10 cellular contexts compared by ENCODE assay signal in the genomic region with DNA sequence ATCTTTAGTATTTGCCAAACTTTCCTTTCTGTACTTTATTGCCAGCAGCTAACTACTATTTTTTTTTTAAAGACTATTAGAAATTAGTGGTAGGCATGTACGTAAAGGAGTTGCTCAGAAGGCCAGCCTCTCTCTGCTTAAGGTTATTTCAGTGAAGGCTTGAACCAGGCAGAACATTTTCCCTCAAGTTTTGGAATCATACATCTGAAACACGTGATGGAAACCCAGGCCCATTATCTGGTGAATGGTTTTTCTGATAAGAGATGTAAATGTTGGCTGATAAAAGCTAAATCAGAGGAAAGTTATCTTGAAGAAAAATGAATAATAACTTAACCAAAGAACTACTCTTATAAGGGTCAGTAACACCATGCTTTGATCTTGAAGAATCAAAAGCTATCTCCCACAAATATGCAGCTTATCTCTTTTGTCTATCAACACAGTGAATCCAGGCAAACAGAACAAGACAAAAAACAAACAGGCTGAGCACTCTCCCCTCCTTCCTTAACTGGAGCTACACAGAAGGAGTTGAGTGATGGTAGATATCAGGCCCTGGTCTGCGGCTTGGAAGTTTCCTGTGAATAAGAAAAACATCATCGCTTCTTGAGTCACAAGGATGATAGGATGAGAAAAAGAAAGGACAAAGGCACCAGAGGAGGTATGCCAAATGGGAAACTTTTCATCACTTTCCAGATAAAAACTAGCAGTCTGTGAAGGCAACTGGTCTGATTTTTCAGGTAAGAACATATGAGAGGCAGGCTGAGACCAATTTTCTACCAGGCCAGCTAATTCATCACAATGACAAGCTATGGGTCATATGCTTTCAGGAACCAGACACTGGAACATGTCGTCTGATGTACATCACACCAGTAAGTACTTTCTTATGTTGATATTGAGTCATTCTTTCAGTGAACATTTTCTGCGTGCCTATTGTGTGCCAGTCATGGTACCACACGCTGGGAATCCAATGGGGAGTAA.
DNase-seq lines count a peak whose midpoint lies in the region; ATAC-seq, FAIRE-seq and TF ChIP-seq lines count a peak whose summit lies in the region.
"Had no signal": no experiment of that assay in that cellular context is flagged by ENCODE, and none has a peak within 500 bp of the region (broad histone marks: within the 10 kb centered on the region; RNA-seq: fewer than 3 reads in every experiment).

No MANE protein-coding gene starts in this region.

- intact Hi-C loops in uterus (cut with DNase I; ENCODE audit: low total_unique reads), result no loop called here

- H3K4me3 ChIP-seq in A549 (no peak overlapping the region), uterus (no peak overlapping the region)

- peak; percentile 39 to 72; a peak in 2 of 5 replicates for TF ChIP-seq EP300 in A549 (IDR thresholded peaks at IDR 0.05)

- TF ChIP-seq POLR2A in A549 (IDR thresholded peaks at IDR 0.05; ENCODE audit: low read length) (no peak), uterus (IDR thresholded peaks at IDR 0.05) (no peak)

- TF ChIP-seq RAD21 in A549 (conservative IDR thresholded peaks at IDR 0.05 in 1 of 2, IDR thresholded peaks at IDR 0.05 in 1 of 2), result peak in 1 of 2 experiments; percentile 12; a peak in 1 of 5 replicates

- no peaks in the 10 kb centered on the region for H3K27me3 ChIP-seq in uterus

- peak overlapping the region; percentile 73 to 78 for H3K27ac ChIP-seq in A549
- H3K27ac ChIP-seq in KOPT-K1 (ENCODE audit: low read depth, low read length, poor library complexity, severe bottlenecking), result peak overlapping the region; percentile 97
- H3K27ac ChIP-seq in uterus, result no peak overlapping the region
- H3K27ac ChIP-seq: parathyroid adenoma had no signal

- peak; percentile 7 for FAIRE-seq in A549 (lab: Jason Lieb, UNC)

- peak; percentile 92 to 95 for ATAC-seq in A549
- peak; percentile 86 to 88 for ATAC-seq in activated T-cell treated with anti-CD3 and anti-CD28 coated beads, Interleukin-2, amount 50 U/mL, for 4 hours
- no peak for ATAC-seq in GM19397 (IDR thresholded peaks at IDR 0.05; ENCODE audit: unreplicated experiment)

- POLR2A ChIA-PET in A549 (lab: Yijun Ruan, JAX), result interaction anchor here (1.1 to 1.8 kb wide), 4 partner anchors 11 to 92 kb away, joined by 3 to 14 read pairs (median 8); a partner anchor contains a TSS

- peaks cover 28% of the 10 kb centered on the region for H3K4me1 ChIP-seq in A549
- H3K4me1 ChIP-seq in uterus, result no peaks in the 10 kb centered on the region

- H3K4me2 ChIP-seq in A549, result peak overlapping the region; percentile 66

- peak overlapping the region; percentile 78 for H3K4me3 Mint-ChIP-seq in activated T-cell treated with anti-CD3 and anti-CD28 coated beads, Interleukin-2, amount 50 U/mL, for 4 hours

- H3K27me3 Mint-ChIP-seq in activated T-cell treated with anti-CD3 and anti-CD28 coated beads, Interleukin-2, amount 50 U/mL, for 4 hours (ENCODE audit: low read depth), result no peaks in the 10 kb centered on the region

- no peaks in the 10 kb centered on the region for H3K9me3 Mint-ChIP-seq in activated T-cell treated with anti-CD3 and anti-CD28 coated beads, Interleukin-2, amount 50 U/mL, for 4 hours

- DNase-seq in A549 (ENCODE audit: low read depth in 1 of 2, low spot score in 1 of 2), result peak in 1 of 2 experiments; percentile 77
- peak; percentile 39 for DNase-seq in activated T-cell treated with anti-CD3 and anti-CD28 coated beads, Interleukin-2, amount 50 U/mL, for 4 hours
- DNase-seq in iris pigment epithelial cell (ENCODE audit: low read depth), result peak; percentile 85
- DNase-seq in cerebellar nuclear complex (lab: John Stamatoyannopoulos, UW), result no peak
- no peak for DNase-seq in NCI-H345 treated with DMSO at 0.1 percent for 48 hours (lab: John Stamatoyannopoulos, UW; ENCODE audit: unreplicated experiment)
- DNase-seq in uterus, result no peak
- DNase-seq: DMS153 had no signal

- H3K9me3 ChIP-seq in A549, result no peaks in the 10 kb centered on the region
- no peaks in the 10 kb centered on the region for H3K9me3 ChIP-seq in KOPT-K1 (ENCODE audit: insufficient read depth, low read length, poor library complexity, severe bottlenecking)
- H3K9me3 ChIP-seq in uterus, result no peaks in the 10 kb centered on the region

- TF ChIP-seq CTCF in A549 (IDR thresholded peaks at IDR 0.05) (no peak), uterus (IDR thresholded peaks at IDR 0.05) (no peak)

- CTCF ChIA-PET in A549 (lab: Yijun Ruan, JAX), result interaction anchor here (1.1 to 2.6 kb wide), 10 partner anchors 10 to 181 kb away, joined by 3 to 11 read pairs (median 4); a partner anchor contains a TSS

- WGBS in A549 (ENCODE audit: missing lambda C conversion rate), result 18% methylated on average over 7 of the region's 7 CpGs

- H3K36me3 Mint-ChIP-seq in activated T-cell treated with anti-CD3 and anti-CD28 coated beads, Interleukin-2, amount 50 U/mL, for 4 hours (ENCODE audit: insufficient read depth), result no peaks in the 10 kb centered on the region

- H3K36me3 ChIP-seq in KOPT-K1 (ENCODE audit: insufficient read depth, low read length), result no peaks in the 10 kb centered on the region
- no peaks in the 10 kb centered on the region for H3K36me3 ChIP-seq in uterus

- H3K4me1 Mint-ChIP-seq in activated T-cell treated with anti-CD3 and anti-CD28 coated beads, Interleukin-2, amount 50 U/mL, for 4 hours (ENCODE audit: low read depth), result peaks cover 71% of the 10 kb centered on the region

TF ChIP-seq in A549, 52 proteins besides CTCF, POLR2A, EP300 and RAD21 (continues in another document):
- TF ChIP-seq PHF8 (IDR thresholded peaks at IDR 0.05; ENCODE audit: borderline replicate concordance, low read depth) (no peak), TFCP2L1 (CRISPR knock-in tag; IDR thresholded peaks at IDR 0.05) (no peak), RNF2 (IDR thresholded peaks at IDR 0.05; ENCODE audit: borderline replicate concordance, low read depth) (no peak), FOSB (CRISPR knock-in tag; IDR thresholded peaks at IDR 0.05) (no peak), NPAS2 (CRISPR knock-in tag; IDR thresholded peaks at IDR 0.05; ENCODE audit: borderline replicate concordance) (no peak), CEBPB (IDR thresholded peaks at IDR 0.05) (no peak), KDM5A (IDR thresholded peaks at IDR 0.05) (no peak), HOXA7 (CRISPR knock-in tag; IDR thresholded peaks at IDR 0.05) (no peak), GATA3 (IDR thresholded peaks at IDR 0.05; ENCODE audit: borderline replicate concordance) (peak; percentile 97), NFE2L2 (conservative IDR thresholded peaks at IDR 0.05; ENCODE audit: low read length) (no peak), KDM1A (IDR thresholded peaks at IDR 0.05; ENCODE audit: low read depth) (no peak), EHMT2 (IDR thresholded peaks at IDR 0.05; ENCODE audit: low read depth) (no peak), FOSL2 (IDR thresholded peaks at IDR 0.05) (no peak), FOSL2 (CRISPR knock-in tag; IDR thresholded peaks at IDR 0.05) (peak; percentile 52), JUNB (IDR thresholded peaks at IDR 0.05) (peak; percentile 79), SREBF2 (IDR thresholded peaks at IDR 0.05) (no peak), POLR2AphosphoS2 (conservative IDR thresholded peaks at IDR 0.05; ENCODE audit: low read length) (no peak), ZSCAN20 (CRISPR knock-in tag; IDR thresholded peaks at IDR 0.05) (no peak), ESRRA (IDR thresholded peaks at IDR 0.05; ENCODE audit: borderline replicate concordance, low read length) (no peak)
- TF ChIP-seq, protein P1, sequence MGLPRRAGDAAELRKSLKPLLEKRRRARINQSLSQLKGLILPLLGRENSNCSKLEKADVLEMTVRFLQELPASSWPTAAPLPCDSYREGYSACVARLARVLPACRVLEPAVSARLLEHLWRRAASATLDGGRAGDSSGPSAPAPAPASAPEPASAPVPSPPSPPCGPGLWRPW (IDR thresholded peaks at IDR 0.05), result no peak
- TF ChIP-seq, protein P2, sequence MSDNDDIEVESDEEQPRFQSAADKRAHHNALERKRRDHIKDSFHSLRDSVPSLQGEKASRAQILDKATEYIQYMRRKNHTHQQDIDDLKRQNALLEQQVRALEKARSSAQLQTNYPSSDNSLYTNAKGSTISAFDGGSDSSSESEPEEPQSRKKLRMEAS (IDR thresholded peaks at IDR 0.05), result no peak
- TF ChIP-seq, protein P3, sequence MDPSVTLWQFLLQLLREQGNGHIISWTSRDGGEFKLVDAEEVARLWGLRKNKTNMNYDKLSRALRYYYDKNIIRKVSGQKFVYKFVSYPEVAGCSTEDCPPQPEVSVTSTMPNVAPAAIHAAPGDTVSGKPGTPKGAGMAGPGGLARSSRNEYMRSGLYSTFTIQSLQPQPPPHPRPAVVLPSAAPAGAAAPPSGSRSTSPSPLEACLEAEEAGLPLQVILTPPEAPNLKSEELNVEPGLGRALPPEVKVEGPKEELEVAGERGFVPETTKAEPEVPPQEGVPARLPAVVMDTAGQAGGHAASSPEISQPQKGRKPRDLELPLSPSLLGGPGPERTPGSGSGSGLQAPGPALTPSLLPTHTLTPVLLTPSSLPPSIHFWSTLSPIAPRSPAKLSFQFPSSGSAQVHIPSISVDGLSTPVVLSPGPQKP (IDR thresholded peaks at IDR 0.05; ENCODE audit: low read depth, low read length), result no peak
- TF ChIP-seq, protein P4, sequence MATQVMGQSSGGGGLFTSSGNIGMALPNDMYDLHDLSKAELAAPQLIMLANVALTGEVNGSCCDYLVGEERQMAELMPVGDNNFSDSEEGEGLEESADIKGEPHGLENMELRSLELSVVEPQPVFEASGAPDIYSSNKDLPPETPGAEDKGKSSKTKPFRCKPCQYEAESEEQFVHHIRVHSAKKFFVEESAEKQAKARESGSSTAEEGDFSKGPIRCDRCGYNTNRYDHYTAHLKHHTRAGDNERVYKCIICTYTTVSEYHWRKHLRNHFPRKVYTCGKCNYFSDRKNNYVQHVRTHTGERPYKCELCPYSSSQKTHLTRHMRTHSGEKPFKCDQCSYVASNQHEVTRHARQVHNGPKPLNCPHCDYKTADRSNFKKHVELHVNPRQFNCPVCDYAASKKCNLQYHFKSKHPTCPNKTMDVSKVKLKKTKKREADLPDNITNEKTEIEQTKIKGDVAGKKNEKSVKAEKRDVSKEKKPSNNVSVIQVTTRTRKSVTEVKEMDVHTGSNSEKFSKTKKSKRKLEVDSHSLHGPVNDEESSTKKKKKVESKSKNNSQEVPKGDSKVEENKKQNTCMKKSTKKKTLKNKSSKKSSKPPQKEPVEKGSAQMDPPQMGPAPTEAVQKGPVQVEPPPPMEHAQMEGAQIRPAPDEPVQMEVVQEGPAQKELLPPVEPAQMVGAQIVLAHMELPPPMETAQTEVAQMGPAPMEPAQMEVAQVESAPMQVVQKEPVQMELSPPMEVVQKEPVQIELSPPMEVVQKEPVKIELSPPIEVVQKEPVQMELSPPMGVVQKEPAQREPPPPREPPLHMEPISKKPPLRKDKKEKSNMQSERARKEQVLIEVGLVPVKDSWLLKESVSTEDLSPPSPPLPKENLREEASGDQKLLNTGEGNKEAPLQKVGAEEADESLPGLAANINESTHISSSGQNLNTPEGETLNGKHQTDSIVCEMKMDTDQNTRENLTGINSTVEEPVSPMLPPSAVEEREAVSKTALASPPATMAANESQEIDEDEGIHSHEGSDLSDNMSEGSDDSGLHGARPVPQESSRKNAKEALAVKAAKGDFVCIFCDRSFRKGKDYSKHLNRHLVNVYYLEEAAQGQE (IDR thresholded peaks at IDR 0.05), result no peak

Comparison
In these comparisons a context has a peak if more than half of its experiments do, and no peak if none do; other contexts are left out.
1. DNase-seq: peak in activated T-cell treated with anti-CD3 and anti-CD28 coated beads, Interleukin-2, amount 50 U/mL, for 4 hours (single experiment) and iris pigment epithelial cell (single experiment); none in cerebellar nuclear complex (0 of 2), NCI-H345 treated with DMSO at 0.1 percent for 48 hours (single experiment) and uterus (0 of 2).
2. H3K27ac ChIP-seq: peak in A549 (2 of 2) and KOPT-K1 (single experiment); none in uterus (0 of 2).